ENCODE assay signal across 10 cellular contexts in genomic region chr2:54394392-54394791, GRCh38.
A peak's percentile ranks its signal among the peaks of the same experiment; 100 is the strongest.
DNase-seq lines count a peak whose midpoint lies in the region; ATAC-seq and TF ChIP-seq lines count a peak whose summit lies in the region.
"Had no signal": no experiment of that assay in that cellular context is flagged by ENCODE, and none has a peak within 500 bp of the region (broad histone marks: within the 10 kb centered on the region; RNA-seq: fewer than 3 reads in every experiment).

No MANE protein-coding gene starts in this region.

- H3K27ac Mint-ChIP-seq in activated CD4-positive, alpha-beta memory T cell treated with anti-CD3 and anti-CD28 coated beads, Interleukin-2, amount 10 ng/mL, durations not matched to agents 7 days and 5 days = peak overlapping the region; percentile 49
- H3K27ac Mint-ChIP-seq in HFFc6 = no peak overlapping the region
- H3K27ac Mint-ChIP-seq: WTC11 had no signal

- H3K4me1 Mint-ChIP-seq in activated CD4-positive, alpha-beta memory T cell treated with anti-CD3 and anti-CD28 coated beads, Interleukin-2, amount 10 ng/mL, durations not matched to agents 7 days and 5 days = peaks cover 10% of the 10 kb centered on the region
- peaks cover 10% of the 10 kb centered on the region for H3K4me1 Mint-ChIP-seq in HFFc6 (ENCODE audit: low read depth)
- H3K4me1 Mint-ChIP-seq: WTC11 had no signal

- POLR2A ChIA-PET in activated CD4-positive, alpha-beta memory T cell treated with anti-CD3 and anti-CD28 coated beads, Interleukin-2, amount 10 ng/mL, durations not matched to agents 7 days and 5 days (lab: Charles Lee) = no interaction called here
- POLR2A ChIA-PET in HEK293T (lab: Yijun Ruan, JAX) = no interaction called here

- H3K27me3 Mint-ChIP-seq in activated CD4-positive, alpha-beta memory T cell treated with anti-CD3 and anti-CD28 coated beads, Interleukin-2, amount 10 ng/mL, durations not matched to agents 7 days and 5 days = no peaks in the 10 kb centered on the region
- peaks cover 3% of the 10 kb centered on the region; the same call in 1 of the 2 replicates for H3K27me3 Mint-ChIP-seq in HFFc6 (ENCODE audit: insufficient read depth)

- H3K27me3 ChIP-seq in heart right ventricle (no peaks in the 10 kb centered on the region), right cardiac atrium (ENCODE audit: control insufficient read depth, insufficient read depth) (no peaks in the 10 kb centered on the region), subcutaneous abdominal adipose tissue (ENCODE audit: control insufficient read depth in 5 of 5, insufficient read depth in 4 of 5, low read length in 5 of 5) (no peaks in the 10 kb centered on the region), HAP-1 (ENCODE audit: low read depth) (no peaks in the 10 kb centered on the region)
- H3K27me3 ChIP-seq: left lung had no signal

- peak in 3 of 8 donors; percentile 28 to 47 (median 30) for ATAC-seq in heart right ventricle
- no peak for ATAC-seq in right cardiac atrium
- ATAC-seq in HG02981 (IDR thresholded peaks at IDR 0.05; ENCODE audit: unreplicated experiment) = peak; percentile 91
- ATAC-seq: left lung, WTC11 had no signal

- peak overlapping the region; percentile 26 for H3K4me3 Mint-ChIP-seq in activated CD4-positive, alpha-beta memory T cell treated with anti-CD3 and anti-CD28 coated beads, Interleukin-2, amount 10 ng/mL, durations not matched to agents 7 days and 5 days
- no peak overlapping the region for H3K4me3 Mint-ChIP-seq in HFFc6
- H3K4me3 Mint-ChIP-seq: WTC11 had no signal

- H3K4me1 ChIP-seq in heart right ventricle (peaks cover 0 to 40% (median 9%) of the 10 kb centered on the region in 9 donors), right cardiac atrium (ENCODE audit: control insufficient read depth, insufficient read depth, low read length) (no peaks in the 10 kb centered on the region), subcutaneous abdominal adipose tissue (ENCODE audit: control insufficient read depth in 5 of 5, insufficient read depth in 5 of 5, low read length in 5 of 5) (peaks cover 0 to 24% (median 13%) of the 10 kb centered on the region in 5 donors), HAP-1 (no peaks in the 10 kb centered on the region)
- H3K4me1 ChIP-seq: left lung had no signal

- no peak overlapping the region for H3K9ac ChIP-seq in subcutaneous abdominal adipose tissue (ENCODE audit: low read length in 5 of 5)

- peak overlapping the region in 6 of 10 donors; percentile 21 to 73 (median 38) for H3K27ac ChIP-seq in heart right ventricle
- H3K27ac ChIP-seq in right cardiac atrium (ENCODE audit: low read length) = no peak overlapping the region
- no peak overlapping the region for H3K27ac ChIP-seq in subcutaneous abdominal adipose tissue (ENCODE audit: low read depth, low read length)

- intact Hi-C loops in heart right ventricle (cut with DNase I) (no loop called here), right cardiac atrium (cut with DNase I) (no loop called here)

- CTCF ChIA-PET in activated CD4-positive, alpha-beta memory T cell treated with anti-CD3 and anti-CD28 coated beads, Interleukin-2, amount 10 ng/mL, durations not matched to agents 7 days and 5 days (lab: Charles Lee) = no interaction called here
- CTCF ChIA-PET in HEK293T (lab: Yijun Ruan, JAX) = no interaction called here

- no peaks in the 10 kb centered on the region for H3K9me3 Mint-ChIP-seq in activated CD4-positive, alpha-beta memory T cell treated with anti-CD3 and anti-CD28 coated beads, Interleukin-2, amount 10 ng/mL, durations not matched to agents 7 days and 5 days
- peaks cover 11% of the 10 kb centered on the region for H3K9me3 Mint-ChIP-seq in HFFc6
- H3K9me3 Mint-ChIP-seq: WTC11 had no signal

- H3K36me3 Mint-ChIP-seq in activated CD4-positive, alpha-beta memory T cell treated with anti-CD3 and anti-CD28 coated beads, Interleukin-2, amount 10 ng/mL, durations not matched to agents 7 days and 5 days (ENCODE audit: low read depth) = no peaks in the 10 kb centered on the region
- H3K36me3 Mint-ChIP-seq in HFFc6 (ENCODE audit: low read depth) = peaks cover 8% of the 10 kb centered on the region; the same call in 1 of the 2 replicates
- H3K36me3 Mint-ChIP-seq: WTC11 had no signal

- no peak for TF ChIP-seq CTCF in heart right ventricle (IDR thresholded peaks at IDR 0.05)
- no peak for TF ChIP-seq CTCF in HFFc6 (IDR thresholded peaks at IDR 0.05)

- H3K4me3 ChIP-seq in heart right ventricle = peak overlapping the region in 1 of 10 donors; percentile 26
- H3K4me3 ChIP-seq in right cardiac atrium (ENCODE audit: low read length) = no peak overlapping the region
- peak overlapping the region in 3 of 5 donors; percentile 28 to 56 (median 40) for H3K4me3 ChIP-seq in subcutaneous abdominal adipose tissue (ENCODE audit: low read depth in 1 of 5, low read length in 5 of 5)
- H3K4me3 ChIP-seq in HAP-1 = no peak overlapping the region
- H3K4me3 ChIP-seq: left lung had no signal

- in situ Hi-C loops in HAP-1 (cut with MboI; ENCODE audit: low sequenced_read_pairs) = no loop called here

- H3K9me3 ChIP-seq in heart right ventricle (peaks cover 0 to 11% (median 0%) of the 10 kb centered on the region in 11 donors), right cardiac atrium (ENCODE audit: control insufficient read depth, low read length) (no peaks in the 10 kb centered on the region), subcutaneous abdominal adipose tissue (ENCODE audit: control insufficient read depth in 5 of 5, low read length in 5 of 5) (no peaks in the 10 kb centered on the region), HAP-1 (no peaks in the 10 kb centered on the region)

- WGBS in heart right ventricle, 2 donors = 41 to 44% methylated on average over 5 of the region's 5 CpGs
- WGBS in right cardiac atrium = 40% methylated on average over 5 of the region's 5 CpGs

- no peak for DNase-seq in heart right ventricle
- DNase-seq in right cardiac atrium = no peak
- DNase-seq in activated CD4-positive, alpha-beta memory T cell treated with anti-CD3 and anti-CD28 coated beads, Interleukin-2, amount 10 ng/mL, durations not matched to agents 7 days and 5 days = no peak
- DNase-seq in HAP-1 (ENCODE audit: low spot score in 2 of 2) = no peak
- no peak for DNase-seq in HFFc6
- no peak for DNase-seq in HEK293T (ENCODE audit: extremely low spot score)
- DNase-seq: left lung had no signal

- H3K36me3 ChIP-seq in heart right ventricle (no peaks in the 10 kb centered on the region), subcutaneous abdominal adipose tissue (ENCODE audit: control insufficient read depth in 5 of 5, insufficient read depth in 5 of 5, low read length in 5 of 5) (no peaks in the 10 kb centered on the region), HAP-1 (replicated peaks) (no peaks in the 10 kb centered on the region)
- H3K36me3 ChIP-seq: left lung had no signal

TF ChIP-seq in HEK293T, 16 proteins besides CTCF, POLR2A, EP300 and RAD21:
- TF ChIP-seq FOXK2 (IDR thresholded peaks at IDR 0.05) (no peak), SUZ12 (IDR thresholded peaks at IDR 0.05) (no peak), L3MBTL2 (conservative IDR thresholded peaks at IDR 0.05) (no peak), CTBP1 (IDR thresholded peaks at IDR 0.05; ENCODE audit: borderline replicate concordance) (no peak), ZNF384 (IDR thresholded peaks at IDR 0.05) (no peak), BHLHE40 (IDR thresholded peaks at IDR 0.05; ENCODE audit: borderline replicate concordance) (no peak), FOXM1 (IDR thresholded peaks at IDR 0.05; ENCODE audit: borderline replicate concordance) (no peak), ARNT (IDR thresholded peaks at IDR 0.05) (no peak), LEF1 (IDR thresholded peaks at IDR 0.05; ENCODE audit: borderline replicate concordance) (no peak), SP1 (IDR thresholded peaks at IDR 0.05) (no peak), NFRKB (IDR thresholded peaks at IDR 0.05) (no peak), HDGF (IDR thresholded peaks at IDR 0.05; ENCODE audit: borderline replicate concordance) (no peak), FOXA1 (IDR thresholded peaks at IDR 0.05) (no peak)
- TF ChIP-seq, protein P1, sequence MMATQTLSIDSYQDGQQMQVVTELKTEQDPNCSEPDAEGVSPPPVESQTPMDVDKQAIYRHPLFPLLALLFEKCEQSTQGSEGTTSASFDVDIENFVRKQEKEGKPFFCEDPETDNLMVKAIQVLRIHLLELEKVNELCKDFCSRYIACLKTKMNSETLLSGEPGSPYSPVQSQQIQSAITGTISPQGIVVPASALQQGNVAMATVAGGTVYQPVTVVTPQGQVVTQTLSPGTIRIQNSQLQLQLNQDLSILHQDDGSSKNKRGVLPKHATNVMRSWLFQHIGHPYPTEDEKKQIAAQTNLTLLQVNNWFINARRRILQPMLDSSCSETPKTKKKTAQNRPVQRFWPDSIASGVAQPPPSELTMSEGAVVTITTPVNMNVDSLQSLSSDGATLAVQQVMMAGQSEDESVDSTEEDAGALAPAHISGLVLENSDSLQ (IDR thresholded peaks at IDR 0.05) = no peak

Comparison
In these comparisons a context has a peak if more than half of its experiments do, and no peak if none do; other contexts are left out.
1. H3K27ac ChIP-seq: peak in heart right ventricle (6 of 10); none in right cardiac atrium (single experiment) and subcutaneous abdominal adipose tissue (single experiment).
2. H3K4me3 ChIP-seq: peak in subcutaneous abdominal adipose tissue (3 of 5); none in right cardiac atrium (single experiment) and HAP-1 (single experiment).